1 cellular context compared by ENCODE assay signal in the genomic region with DNA sequence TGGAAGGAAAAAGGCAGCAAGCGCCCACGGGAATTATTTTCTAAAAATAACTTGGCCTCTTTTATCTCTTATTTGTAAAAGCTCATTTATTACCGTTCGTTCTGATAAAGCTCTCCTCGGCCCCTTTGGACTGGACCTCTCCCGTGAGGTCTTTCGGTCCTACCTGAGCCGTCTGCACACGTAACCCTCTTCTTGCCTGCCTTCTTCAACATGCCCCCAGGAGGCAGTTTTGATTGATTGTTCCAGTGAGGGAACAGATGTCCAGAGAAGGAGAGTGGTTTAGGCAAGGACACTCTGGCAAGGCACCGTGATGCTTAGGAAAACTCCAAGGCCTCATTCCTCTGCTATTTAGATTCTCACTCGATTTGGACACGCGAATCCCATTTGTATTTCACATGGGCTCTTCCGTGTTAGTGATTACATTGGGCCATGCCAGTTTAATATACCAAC.
TF ChIP-seq lines count a peak whose summit lies in the region.

No MANE protein-coding gene starts in this region.

TF ChIP-seq in IMR-90, 13 proteins besides CTCF, POLR2A, EP300 and RAD21:
- TF ChIP-seq ELK1 (IDR thresholded peaks at IDR 0.05; ENCODE audit: borderline replicate concordance, low read depth, low read length) (no peak), RCOR1 (IDR thresholded peaks at IDR 0.05; ENCODE audit: insufficient replicate concordance, low read length) (no peak), RFX5 (IDR thresholded peaks at IDR 0.05; ENCODE audit: low read depth, low read length) (no peak), FOS (IDR thresholded peaks at IDR 0.05; ENCODE audit: low read depth, low read length) (no peak), CHD1 (IDR thresholded peaks at IDR 0.05; ENCODE audit: low read depth, low read length) (no peak), NFE2L2 (IDR thresholded peaks at IDR 0.05; ENCODE audit: low read depth, low read length) (no peak), CEBPB (IDR thresholded peaks at IDR 0.05; ENCODE audit: low read depth, low read length) (no peak), MAZ (IDR thresholded peaks at IDR 0.05; ENCODE audit: borderline replicate concordance, low read depth, low read length) (no peak), SMC3 (IDR thresholded peaks at IDR 0.05; ENCODE audit: low read depth, low read length) (no peak), MAFK (IDR thresholded peaks at IDR 0.05; ENCODE audit: low read depth, low read length) (no peak), MXI1 (IDR thresholded peaks at IDR 0.05; ENCODE audit: borderline replicate concordance, low read depth, low read length) (no peak), BHLHE40 (IDR thresholded peaks at IDR 0.05; ENCODE audit: low read depth, low read length) (no peak)
- TF ChIP-seq, protein P1, sequence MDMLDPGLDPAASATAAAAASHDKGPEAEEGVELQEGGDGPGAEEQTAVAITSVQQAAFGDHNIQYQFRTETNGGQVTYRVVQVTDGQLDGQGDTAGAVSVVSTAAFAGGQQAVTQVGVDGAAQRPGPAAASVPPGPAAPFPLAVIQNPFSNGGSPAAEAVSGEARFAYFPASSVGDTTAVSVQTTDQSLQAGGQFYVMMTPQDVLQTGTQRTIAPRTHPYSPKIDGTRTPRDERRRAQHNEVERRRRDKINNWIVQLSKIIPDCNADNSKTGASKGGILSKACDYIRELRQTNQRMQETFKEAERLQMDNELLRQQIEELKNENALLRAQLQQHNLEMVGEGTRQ (IDR thresholded peaks at IDR 0.05; ENCODE audit: low read depth, low read length) = no peak
TF ChIP-seq in IMR-90: peak in this region for 0.
